In genomic region chr3:52041118-52041847, GRCh38 we compare ENCODE assay signal across 11 cellular contexts. TPM values are rescaled to one million over a fixed set of nuclear protein-coding genes. Genes with fewer than 3 reads are reported as not detected.
A peak's percentile ranks its signal among the peaks of the same experiment; 100 is the strongest.
DNase-seq lines count a peak whose midpoint lies in the region; ATAC-seq, FAIRE-seq and TF ChIP-seq lines count a peak whose summit lies in the region.
"Had no signal": no experiment of that assay in that cellular context is flagged by ENCODE, and none has a peak within 500 bp of the region (broad histone marks: within the 10 kb centered on the region; RNA-seq: fewer than 3 reads in every experiment).

No MANE protein-coding gene starts in this region.

- CTCF ChIA-PET in A673 (lab: Charles Lee) = interaction anchor here (0.6 kb wide), 1 partner anchor 46 kb away, joined by 3 read pairs; the partner anchor contains the start of gene RPL29

- FAIRE-seq in HTR-8/SVneo (lab: Jason Lieb, UNC) = peak; percentile 63

- DNase-seq in A673 (ENCODE audit: low spot score) (no peak), HTR-8/SVneo (ENCODE audit: insufficient read length, low spot score) (peak; percentile 54), cardiac fibroblast (ENCODE audit: low read depth in 2 of 2) (no peak), dedifferentiated amniotic fluid mesenchymal stem cell (ENCODE audit: extremely low spot score) (no peak), islet precursor cell (no peak)
- DNase-seq in stimulated activated naive CD8-positive, alpha-beta T cell treated with anti-CD3 and anti-CD28 coated beads, Interleukin-15, amount 100 ng/mL, for 72 hours = no peak
- DNase-seq: activated gamma-delta T cell treated with Interleukin-2 at 50 U/mL for 16 hours, DND-41 had no signal

- H3K4me3 Mint-ChIP-seq in stimulated activated naive CD8-positive, alpha-beta T cell treated with anti-CD3 and anti-CD28 coated beads, Interleukin-15, amount 100 ng/mL, for 72 hours = no peak overlapping the region

- H3K27ac Mint-ChIP-seq in stimulated activated naive CD8-positive, alpha-beta T cell treated with anti-CD3 and anti-CD28 coated beads, Interleukin-15, amount 100 ng/mL, for 72 hours = no peak overlapping the region

- no peaks in the 10 kb centered on the region for H3K27me3 ChIP-seq in A673 (replicated peaks; ENCODE audit: insufficient read depth, low read depth, low read length, poor library complexity)
- H3K27me3 ChIP-seq in layer of hippocampus (ENCODE audit: control insufficient read depth, insufficient read depth, low read length) = no peaks in the 10 kb centered on the region
- H3K27me3 ChIP-seq: SJCRH30 had no signal

- no peaks in the 10 kb centered on the region for H3K27me3 Mint-ChIP-seq in stimulated activated naive CD8-positive, alpha-beta T cell treated with anti-CD3 and anti-CD28 coated beads, Interleukin-15, amount 100 ng/mL, for 72 hours

- no peaks in the 10 kb centered on the region for H3K9me3 Mint-ChIP-seq in stimulated activated naive CD8-positive, alpha-beta T cell treated with anti-CD3 and anti-CD28 coated beads, Interleukin-15, amount 100 ng/mL, for 72 hours

- H3K27ac ChIP-seq in A673 (ENCODE audit: low read depth, low read length, poor library complexity, severe bottlenecking) = no peak overlapping the region
- H3K27ac ChIP-seq in layer of hippocampus (ENCODE audit: low read depth, low read length) = peak overlapping the region; percentile 97
- H3K27ac ChIP-seq: SJCRH30 had no signal

- intact Hi-C loops in A673 (cut with micrococcal nuclease; ENCODE audit: unreplicated experiment) = no loop called here

- POLR2A ChIA-PET in A673 (lab: Charles Lee; ENCODE audit: low non-redundant PET) = no interaction called here

- H3K36me3 ChIP-seq in A673 (ENCODE audit: insufficient read depth, low read length, poor library complexity, severe bottlenecking) = no peaks in the 10 kb centered on the region
- H3K36me3 ChIP-seq: SJCRH30 had no signal

- H3K4me1 ChIP-seq in A673 (ENCODE audit: insufficient read depth, low read length, poor library complexity, severe bottlenecking) = peaks cover 27% of the 10 kb centered on the region

- TF ChIP-seq CTCF in A673 (conservative IDR thresholded peaks at IDR 0.05; ENCODE audit: low read depth, low read length) (0 out of 2 replicates have a peak, but pooled peaks have one; percentile 14), cardiac fibroblast (IDR thresholded peaks at IDR 0.05; ENCODE audit: low read depth, low read length) (peak; percentile 36)

- BruUV-seq in A673 (replicated peaks; lab: Mats Ljungman, UMichigan) = no TSS peak

- peaks cover 4% of the 10 kb centered on the region for H3K4me1 Mint-ChIP-seq in stimulated activated naive CD8-positive, alpha-beta T cell treated with anti-CD3 and anti-CD28 coated beads, Interleukin-15, amount 100 ng/mL, for 72 hours

- no peak for ATAC-seq in GM21526 (IDR thresholded peaks at IDR 0.05; ENCODE audit: low FRiP score, unreplicated experiment)
- no peak for ATAC-seq in stimulated activated naive CD8-positive, alpha-beta T cell treated with anti-CD3 and anti-CD28 coated beads, Interleukin-15, amount 100 ng/mL, for 72 hours

- H3K4me3 ChIP-seq in A673 (ENCODE audit: low read depth, low read length, poor library complexity, severe bottlenecking) (no peak overlapping the region), cardiac fibroblast (replicated peaks in 1 of 2; ENCODE audit: low read depth in 2 of 2, low read length in 2 of 2) (no peak overlapping the region)
- H3K4me3 ChIP-seq: SJCRH30 had no signal

- no peaks in the 10 kb centered on the region for H3K9me3 ChIP-seq in A673 (ENCODE audit: low read depth, low read length, poor library complexity, severe bottlenecking)
- H3K9me3 ChIP-seq: SJCRH30 had no signal

RNA-seq across cellular contexts. Expression of gene DUSP7, which starts 15.1 kb away (rescaled TPM):
- 17.2 and 20.1 TPM in 2 replicates for total RNA-seq in A673 (2021)

RNA-seq across cellular contexts. Expression of gene RPL29, which starts 45.6 kb away (rescaled TPM):
- total RNA-seq in A673 (2021) = 613 and 624 TPM in 2 replicates

RNA-seq across cellular contexts. Expression of gene ACY1, which starts 57.9 kb away (rescaled TPM):
- 6.4 and 9.3 TPM in 2 replicates for total RNA-seq in A673 (2021)
